Comparison of ENCODE assay signal across 8 cellular contexts in genomic region chr20:53829086-53829703, GRCh38.
DNase-seq lines count a peak whose midpoint lies in the region; ATAC-seq, FAIRE-seq and TF ChIP-seq lines count a peak whose summit lies in the region.

No MANE protein-coding gene starts in this region.

- H3K4me2 ChIP-seq in keratinocyte (ENCODE audit: control insufficient read depth, extremely low read depth, insufficient read depth, low read depth, low read length), result peak overlapping the region; percentile 96

- H3K9ac ChIP-seq in keratinocyte (ENCODE audit: control insufficient read depth, extremely low read depth, insufficient read depth, low read length), result peak overlapping the region; percentile 95

- H3K9me1 ChIP-seq in keratinocyte (ENCODE audit: control insufficient read depth, extremely low read depth, insufficient read depth, low read length), result no peaks in the 10 kb centered on the region

- in situ Hi-C loops in KBM-7 (cut with MboI; ENCODE audit: low pct_unique_long_range_greater_than_20kb, low sequenced_read_pairs), result no loop called here

- no peaks in the 10 kb centered on the region for H3K36me3 ChIP-seq in ascending aorta
- no peaks in the 10 kb centered on the region for H3K36me3 ChIP-seq in keratinocyte (ENCODE audit: control insufficient read depth in 2 of 2, extremely low read depth in 1 of 2, insufficient read depth in 2 of 2, low read length in 2 of 2)

- TF ChIP-seq CTCF in ascending aorta (IDR thresholded peaks at IDR 0.05), result no peak
- no peak for TF ChIP-seq CTCF in keratinocyte (optimal IDR thresholded peaks at IDR 0.05 in 1 of 3, IDR thresholded peaks at IDR 0.05 in 1 of 3, conservative IDR thresholded peaks at IDR 0.05 in 1 of 3; ENCODE audit: extremely low read depth in 1 of 3, insufficient read depth in 2 of 3, low read length in 3 of 3)

- no peaks in the 10 kb centered on the region for H4K20me1 ChIP-seq in keratinocyte (ENCODE audit: control insufficient read depth, extremely low read depth, insufficient read depth, low read length)

- dilution Hi-C loops in keratinocyte (cut with MboI; ENCODE audit: extremely low pct_ligation_motif_present, low sequenced_read_pairs), result no loop called here

- no peaks in the 10 kb centered on the region for H3K79me2 ChIP-seq in keratinocyte (ENCODE audit: control insufficient read depth, insufficient read depth, low read length)

- intact Hi-C loops in ascending aorta (cut with DNase I), result loop anchor here (1.0 to 5.0 kb wide), 4 partner anchors 38 to 237 kb away; partner anchors contain the start of gene ZNF217

- peak overlapping the region; percentile 48 to 49 for H3K4me3 ChIP-seq in ascending aorta
- peak overlapping the region; percentile 4 to 65 (median 56) for H3K4me3 ChIP-seq in keratinocyte (ENCODE audit: control insufficient read depth in 2 of 3, extremely low read depth in 1 of 3, insufficient read depth in 2 of 3, low read depth in 1 of 3, low read length in 3 of 3)

- DNase-seq in CD1c-positive myeloid dendritic cell (ENCODE audit: extremely low spot score) (peak; percentile 72), KBM-7 (peak; percentile 49), ascending aorta (ENCODE audit: low spot score in 2 of 2) (no peak), keratinocyte (ENCODE audit: low read depth, low spot score) (peak; percentile 78), SKM-1 (lab: John Stamatoyannopoulos, UW; ENCODE audit: unreplicated experiment) (no peak)
- DNase-seq in stimulated activated naive CD8-positive, alpha-beta T cell treated with anti-CD3 and anti-CD28 coated beads, Interleukin-15, Interleukin-2, amounts not matched to agents 100 U/mL and 50 U/mL, for 24 hours, result no peak

- H3K9me3 ChIP-seq in ascending aorta, result no peaks in the 10 kb centered on the region
- H3K9me3 ChIP-seq in keratinocyte (ENCODE audit: control insufficient read depth, low read depth, low read length), result no peaks in the 10 kb centered on the region

- H3K4me1 ChIP-seq in ascending aorta, result peaks cover 0 to 19% of the 10 kb centered on the region in 2 donors
- peaks cover 43% of the 10 kb centered on the region for H3K4me1 ChIP-seq in keratinocyte (ENCODE audit: control insufficient read depth, extremely low read depth, insufficient read depth, low read length)

- FAIRE-seq in keratinocyte (lab: Jason Lieb, UNC), result peak; percentile 29

- ATAC-seq in stimulated activated naive CD8-positive, alpha-beta T cell treated with anti-CD3 and anti-CD28 coated beads, Interleukin-15, Interleukin-2, amounts not matched to agents 100 U/mL and 50 U/mL, for 24 hours, result peak; percentile 87
- ATAC-seq in HG02973 (IDR thresholded peaks at IDR 0.05; ENCODE audit: unreplicated experiment) (no peak), GM18858 (IDR thresholded peaks at IDR 0.05; ENCODE audit: unreplicated experiment) (no peak)

- H3K27me3 ChIP-seq in ascending aorta (no peaks in the 10 kb centered on the region), keratinocyte (ENCODE audit: control insufficient read depth, extremely low read depth, insufficient read depth, low read length) (no peaks in the 10 kb centered on the region)

- peak overlapping the region; percentile 85 to 93 for H3K27ac ChIP-seq in ascending aorta
- peak overlapping the region; percentile 100 for H3K27ac ChIP-seq in keratinocyte (ENCODE audit: control insufficient read depth, insufficient read depth, low read length)

- no peak overlapping the region for H2AFZ ChIP-seq in keratinocyte (ENCODE audit: control insufficient read depth, low read length)

Comparison
In these comparisons a context has a peak if more than half of its experiments do, and no peak if none do; other contexts are left out.
1. DNase-seq: peak in CD1c-positive myeloid dendritic cell (single experiment), KBM-7 (single experiment) and keratinocyte (single experiment); none in ascending aorta (0 of 2), stimulated activated naive CD8-positive, alpha-beta T cell treated with anti-CD3 and anti-CD28 coated beads, Interleukin-15, Interleukin-2, amounts not matched to agents 100 U/mL and 50 U/mL, for 24 hours (single experiment) and SKM-1 (single experiment).